In the genomic region with DNA sequence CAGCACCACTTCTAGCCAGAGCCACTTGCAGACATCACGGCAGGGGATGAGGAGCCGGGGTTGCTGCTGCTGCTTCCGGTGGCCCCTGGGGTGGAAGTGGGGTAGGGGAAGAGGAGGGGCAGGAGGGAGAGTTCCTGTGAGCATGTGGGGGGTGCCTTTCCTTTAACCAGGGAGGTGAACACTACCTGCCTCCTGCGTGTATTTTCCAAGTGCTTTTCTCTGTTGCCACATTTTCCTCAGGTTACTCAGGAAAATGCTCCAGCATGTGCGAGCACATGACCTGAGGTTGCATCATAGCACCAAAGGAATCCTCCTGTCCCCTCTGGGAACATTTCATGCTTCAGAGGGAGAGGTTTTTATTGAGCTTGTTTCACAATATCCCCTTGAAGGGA, we compare ENCODE assay signal across 8 cellular contexts. TPM values are rescaled to one million over a fixed set of nuclear protein-coding genes. Genes with fewer than 3 reads are reported as not detected.
DNase-seq lines count a peak whose midpoint lies in the region.

No MANE protein-coding gene starts in this region.

- no peaks in the 10 kb centered on the region for H3K9me3 Mint-ChIP-seq in immature natural killer cell

- peaks cover 22 to 25% of the 10 kb centered on the region in 2 donors for H3K4me1 Mint-ChIP-seq in immature natural killer cell

- peak overlapping the region; percentile 93 to 99 (median 98) for H3K27ac Mint-ChIP-seq in immature natural killer cell

- H3K36me3 Mint-ChIP-seq in immature natural killer cell, result peaks cover 3 to 24% (median 6%) of the 10 kb centered on the region in 3 donors

- peak overlapping the region; percentile 78 to 89 (median 86) for H3K4me3 Mint-ChIP-seq in immature natural killer cell

- DNase-seq in AML-193 (lab: John Stamatoyannopoulos, UW) (peak; percentile 55 to 67), RPMI7951 (ENCODE audit: low read depth) (peak; percentile 54), immature natural killer cell (peak; percentile 63 to 65 (median 64)), SHP77 treated with DMSO at 0.1 percent for 48 hours (lab: John Stamatoyannopoulos, UW) (no peak), NCI-H345 treated with DMSO at 0.1 percent for 48 hours (lab: John Stamatoyannopoulos, UW; ENCODE audit: unreplicated experiment) (no peak), NCI-H82 treated with DMSO at 0.1 percent for 48 hours (lab: John Stamatoyannopoulos, UW; ENCODE audit: unreplicated experiment) (no peak)
- peak; percentile 28 for DNase-seq in activated naive CD8-positive, alpha-beta T cell treated with anti-CD3 and anti-CD28 coated beads, Interleukin-2, amount 50 U/mL, for 16 hours (ENCODE audit: low read depth, low spot score)
- peak; percentile 20 to 29 for DNase-seq in stimulated activated CD8-positive, alpha-beta memory T cell treated with anti-CD3 and anti-CD28 coated beads, Interleukin-7, amount 100 ng/mL, for 1 hour (ENCODE audit: low read depth in 2 of 2)

- H3K27me3 Mint-ChIP-seq in immature natural killer cell (ENCODE audit: low read depth in 3 of 3), result peaks cover 0 to 4% (median 1%) of the 10 kb centered on the region in 3 donors

RNA-seq across cellular contexts. Expression of a gene that starts 12.2 kb away (rescaled TPM):
- 32.3 and 40.1 TPM in 2 replicates for total RNA-seq in RPMI7951 (2014; rRNA removed; shearing (Covaris generic))
- 10 to 100 TPM; 29.8 to 67.9 (median 33.8) TPM for polyA plus RNA-seq in immature natural killer cell

Comparison
In these comparisons a context has a peak if more than half of its experiments do, and no peak if none do; other contexts are left out.
1. DNase-seq: peak in AML-193 (2 of 2), RPMI7951 (single experiment), activated naive CD8-positive, alpha-beta T cell treated with anti-CD3 and anti-CD28 coated beads, Interleukin-2, amount 50 U/mL, for 16 hours (single experiment), immature natural killer cell (3 of 3) and stimulated activated CD8-positive, alpha-beta memory T cell treated with anti-CD3 and anti-CD28 coated beads, Interleukin-7, amount 100 ng/mL, for 1 hour (2 of 2); none in SHP77 treated with DMSO at 0.1 percent for 48 hours (single experiment), NCI-H345 treated with DMSO at 0.1 percent for 48 hours (single experiment) and NCI-H82 treated with DMSO at 0.1 percent for 48 hours (single experiment).